ENCODE assay signal across 12 cellular contexts in genomic region chr5:138273834-138274188, GRCh38. TPM values are rescaled to one million over a fixed set of nuclear protein-coding genes. Genes with fewer than 3 reads are reported as not detected.
DNase-seq lines count a peak whose midpoint lies in the region; ATAC-seq lines count a peak whose summit lies in the region.
"Had no signal": no experiment of that assay in that cellular context is flagged by ENCODE, and none has a peak within 500 bp of the region (broad histone marks: within the 10 kb centered on the region; RNA-seq: fewer than 3 reads in every experiment).

No MANE protein-coding gene starts in this region.

- peaks cover 12% of the 10 kb centered on the region for H3K4me1 Mint-ChIP-seq in activated T-cell treated with anti-CD3 and anti-CD28 coated beads, Interleukin-2, amount 50 U/mL, for 24 hours (ENCODE audit: low read depth)
- peaks cover 9% of the 10 kb centered on the region for H3K4me1 Mint-ChIP-seq in activated naive CD8-positive, alpha-beta T cell (ENCODE audit: low read depth)
- peaks cover 6% of the 10 kb centered on the region for H3K4me1 Mint-ChIP-seq in stimulated activated memory B cell treated with anti-CD40 and anti-IgM and Interleukin-4, amounts not matched to agents 10 μg/mL and 1 μg/mL and 100 μg/mL, for 72 hours

- H3K27me3 Mint-ChIP-seq in activated T-cell treated with anti-CD3 and anti-CD28 coated beads, Interleukin-2, amount 50 U/mL, for 24 hours: peaks cover 43% of the 10 kb centered on the region
- peaks cover 9% of the 10 kb centered on the region for H3K27me3 Mint-ChIP-seq in activated naive CD8-positive, alpha-beta T cell
- peaks cover 60% of the 10 kb centered on the region for H3K27me3 Mint-ChIP-seq in stimulated activated memory B cell treated with anti-CD40 and anti-IgM and Interleukin-4, amounts not matched to agents 10 μg/mL and 1 μg/mL and 100 μg/mL, for 72 hours

- no peaks in the 10 kb centered on the region for H3K9me3 Mint-ChIP-seq in activated T-cell treated with anti-CD3 and anti-CD28 coated beads, Interleukin-2, amount 50 U/mL, for 24 hours
- no peaks in the 10 kb centered on the region for H3K9me3 Mint-ChIP-seq in activated naive CD8-positive, alpha-beta T cell (ENCODE audit: low read depth)
- H3K9me3 Mint-ChIP-seq in stimulated activated memory B cell treated with anti-CD40 and anti-IgM and Interleukin-4, amounts not matched to agents 10 μg/mL and 1 μg/mL and 100 μg/mL, for 72 hours: no peaks in the 10 kb centered on the region
- H3K9me3 Mint-ChIP-seq: effector memory CD8-positive, alpha-beta T cell had no signal

- ATAC-seq in stimulated activated memory B cell treated with anti-CD40 and anti-IgM and Interleukin-4, amounts not matched to agents 10 μg/mL and 1 μg/mL and 100 μg/mL, for 72 hours: no peak
- ATAC-seq: A549 had no signal

- no peaks in the 10 kb centered on the region for H3K36me3 Mint-ChIP-seq in activated T-cell treated with anti-CD3 and anti-CD28 coated beads, Interleukin-2, amount 50 U/mL, for 24 hours (ENCODE audit: low read depth)
- peaks cover 2% of the 10 kb centered on the region for H3K36me3 Mint-ChIP-seq in activated naive CD8-positive, alpha-beta T cell
- H3K36me3 Mint-ChIP-seq in stimulated activated memory B cell treated with anti-CD40 and anti-IgM and Interleukin-4, amounts not matched to agents 10 μg/mL and 1 μg/mL and 100 μg/mL, for 72 hours: no peaks in the 10 kb centered on the region

- no peaks in the 10 kb centered on the region for H3K9me3 ChIP-seq in iPS-18c (ENCODE audit: control insufficient read depth, insufficient read depth, low read length)
- H3K9me3 ChIP-seq: A549, mucosa of descending colon had no signal

- peak overlapping the region; percentile 49 for H3K4me3 Mint-ChIP-seq in activated T-cell treated with anti-CD3 and anti-CD28 coated beads, Interleukin-2, amount 50 U/mL, for 24 hours
- H3K4me3 Mint-ChIP-seq in activated naive CD8-positive, alpha-beta T cell: peak overlapping the region; percentile 12
- H3K4me3 Mint-ChIP-seq in stimulated activated memory B cell treated with anti-CD40 and anti-IgM and Interleukin-4, amounts not matched to agents 10 μg/mL and 1 μg/mL and 100 μg/mL, for 72 hours: peak overlapping the region; percentile 21

- peak overlapping the region; percentile 48 for H3K4me3 ChIP-seq in iPS-18c (ENCODE audit: insufficient read depth, low read depth, low read length)
- H3K4me3 ChIP-seq: A549, mucosa of descending colon had no signal

- H3K27ac Mint-ChIP-seq in activated T-cell treated with anti-CD3 and anti-CD28 coated beads, Interleukin-2, amount 50 U/mL, for 24 hours: no peak overlapping the region
- no peak overlapping the region for H3K27ac Mint-ChIP-seq in activated naive CD8-positive, alpha-beta T cell
- H3K27ac Mint-ChIP-seq in stimulated activated memory B cell treated with anti-CD40 and anti-IgM and Interleukin-4, amounts not matched to agents 10 μg/mL and 1 μg/mL and 100 μg/mL, for 72 hours: no peak overlapping the region
- H3K27ac Mint-ChIP-seq: effector memory CD8-positive, alpha-beta T cell had no signal

- no peak for DNase-seq in activated T-cell treated with anti-CD3 and anti-CD28 coated beads, Interleukin-2, amount 50 U/mL, for 24 hours
- DNase-seq in activated T-cell treated with anti-CD3 and anti-CD28 coated beads for 4 hours (no peak), NCI-H1048 (lab: John Stamatoyannopoulos, UW) (no peak), NOMO-1 treated with dmso at 0.1 percent for 144 hours (lab: John Stamatoyannopoulos, UW; ENCODE audit: unreplicated experiment) (no peak), H4 (ENCODE audit: low spot score) (no peak)
- DNase-seq: effector memory CD8-positive, alpha-beta T cell; Karpas-422; mucosa of descending colon had no signal

RNA-seq across cellular contexts. Expression of gene GFRA3, which starts 0.6 kb away (rescaled TPM):
- total RNA-seq in H4 (2014; rRNA removed; shearing (Covaris generic)): not detected in 2 replicates

RNA-seq across cellular contexts. Expression of gene CDC25C, which starts 57.8 kb away (rescaled TPM):
- 21.6 and 25.1 TPM in 2 replicates for total RNA-seq in H4 (2014; rRNA removed; shearing (Covaris generic))
